In the genomic region with DNA sequence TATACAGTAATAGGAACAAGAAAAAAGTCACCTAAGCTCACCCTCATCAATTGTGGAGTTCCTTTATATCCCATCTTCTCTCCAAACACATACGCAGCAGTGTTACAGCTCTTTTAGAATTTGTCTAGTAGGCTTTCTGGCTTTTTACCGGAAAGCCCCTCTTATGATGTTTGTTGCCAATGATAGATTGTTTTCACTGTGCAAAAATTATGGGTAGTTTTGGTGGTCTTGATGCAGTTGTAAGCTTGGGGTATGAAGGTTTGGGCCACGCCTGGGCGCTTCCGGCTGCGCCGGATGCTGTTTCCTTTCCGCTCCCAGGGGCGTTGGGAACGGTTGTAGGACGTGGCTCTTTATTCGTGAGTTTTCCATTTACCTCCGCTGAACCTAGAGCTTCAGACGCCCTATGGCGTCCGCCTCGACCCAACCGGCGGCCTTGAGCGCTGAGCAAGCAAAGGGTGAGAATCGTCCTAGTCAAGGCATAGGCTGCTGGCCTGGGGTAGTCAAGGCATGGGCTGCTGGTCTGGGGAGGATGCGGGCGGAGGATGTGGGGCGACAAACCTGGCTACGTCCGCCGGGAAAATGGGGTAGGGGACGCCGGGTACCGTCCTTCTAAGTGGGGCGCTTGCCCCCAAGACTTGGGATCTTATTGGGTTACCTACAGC, we compare ENCODE assay signal across 8 cellular contexts. TPM values are rescaled to one million over a fixed set of nuclear protein-coding genes. Genes with fewer than 3 reads are reported as not detected.
DNase-seq lines count a peak whose midpoint lies in the region; ATAC-seq, FAIRE-seq and TF ChIP-seq lines count a peak whose summit lies in the region.

A gene with protein sequence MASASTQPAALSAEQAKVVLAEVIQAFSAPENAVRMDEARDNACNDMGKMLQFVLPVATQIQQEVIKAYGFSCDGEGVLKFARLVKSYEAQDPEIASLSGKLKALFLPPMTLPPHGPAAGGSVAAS (plus strand): TSS at position 304 of the 662 bp plus-strand sequence. CDS start 100 bp downstream, at position 404.
RNU7-1 (plus strand) TSS at position 98 of the 662 bp plus-strand sequence.

- FAIRE-seq in GM12891 (lab: Jason Lieb, UNC) = no peak

- peak; percentile 34 for ATAC-seq in HG02678 (IDR thresholded peaks at IDR 0.05; ENCODE audit: unreplicated experiment)

- H3K4me2 ChIP-seq in SK-N-SH = peak within 1 kb of the TSS; percentile 87

- H3K27ac ChIP-seq in SK-N-SH (ENCODE audit: low read depth in 2 of 2, low read length in 1 of 2) = peak within 1 kb of the TSS; percentile 89 to 98
- H3K27ac ChIP-seq in adrenal gland = peak within 1 kb of the TSS; percentile 95 to 97 (median 95)
- H3K27ac ChIP-seq in cardiac muscle cell = peak within 1 kb of the TSS; percentile 98

- peaks cover 54% of the 10 kb centered on the region for H3F3A ChIP-seq in SK-N-SH (replicated peaks; ENCODE audit: insufficient read depth)

- CTCF ChIA-PET in SK-N-SH (lab: Yijun Ruan, JAX) = interaction anchor here (0.6 to 6.5 kb wide), 43 partner anchors 9 to 268 kb away, joined by 3 to 114 read pairs (median 5); partner anchors contain the start of genes ATN1, C1RL, COPS7A and ENO2

- intact Hi-C loops in adrenal gland (cut with DNase I) = no loop called here
- intact Hi-C loops in posterior vena cava (cut with DNase I) = no loop called here

- H3K36me3 ChIP-seq in SK-N-SH (replicated peaks in 1 of 2; ENCODE audit: control insufficient read depth in 1 of 2, insufficient read depth in 2 of 2, low read length in 1 of 2) = peaks cover 22 to 24% of the 10 kb centered on the region in 2 experiments
- no peaks in the 10 kb centered on the region for H3K36me3 ChIP-seq in adrenal gland (replicated peaks in 1 of 2)
- H3K36me3 ChIP-seq in cardiac muscle cell = no peaks in the 10 kb centered on the region

- POLR2A ChIA-PET in SK-N-SH (lab: Yijun Ruan, JAX) = interaction anchor here (0.6 to 4.6 kb wide), 32 partner anchors 8 to 1840 kb away, joined by 3 to 82 read pairs (median 5); partner anchors contain the start of genes ATN1, C1R, C1RL and CDCA3

- DNase-seq in GM12891 (ENCODE audit: insufficient read length, low spot score) (peak; percentile 65), NCI-H1105 treated with DMSO at 0.1 percent for 48 hours (lab: John Stamatoyannopoulos, UW) (peak; percentile 95), SK-N-SH (peak; percentile 86), adrenal gland (peak; percentile 59 to 94 (median 83)), cardiac muscle cell (ENCODE audit: low read depth in 1 of 2, low spot score in 1 of 2) (peak; percentile 86 to 88), posterior vena cava (ENCODE audit: low spot score) (peak; percentile 94), HPDE6-E6E7 (ENCODE audit: extremely low spot score) (no peak)

- peaks cover 17% of the 10 kb centered on the region for H3K79me2 ChIP-seq in SK-N-SH (ENCODE audit: insufficient read depth)

- H3K4me1 ChIP-seq in SK-N-SH (ENCODE audit: control insufficient read depth in 1 of 2, insufficient read depth in 2 of 2, low read depth in 1 of 2, low read length in 1 of 2) = peaks cover 6 to 14% of the 10 kb centered on the region in 2 experiments; a peak in 3 of 4 replicates
- H3K4me1 ChIP-seq in adrenal gland (replicated peaks in 1 of 2) = peaks cover 20 to 54% of the 10 kb centered on the region in 2 donors
- peaks cover under 1% of the 10 kb centered on the region for H3K4me1 ChIP-seq in cardiac muscle cell (ENCODE audit: low read depth)

- H4K20me1 ChIP-seq in SK-N-SH (ENCODE audit: insufficient read depth) = no peaks in the 10 kb centered on the region

- H3K27me3 ChIP-seq in SK-N-SH (ENCODE audit: insufficient read depth) = no peaks in the 10 kb centered on the region
- H3K27me3 ChIP-seq in adrenal gland = no peaks in the 10 kb centered on the region
- H3K27me3 ChIP-seq in cardiac muscle cell = no peaks in the 10 kb centered on the region

- TF ChIP-seq EP300 in SK-N-SH (IDR thresholded peaks at IDR 0.05; ENCODE audit: borderline replicate concordance in 1 of 2, low read depth in 1 of 2, low read length in 1 of 2) = peak; percentile 58 to 68; a peak in 2 of 4 replicates

- 4% methylated on average over 15 of the region's 31 CpGs for WGBS in SK-N-SH (ENCODE audit: low lambda C conversion rate)
- 0 to 1% (median 0%) methylated on average over 9 to 31 of the region's 31 CpGs for WGBS in adrenal gland, 4 donors

- TF ChIP-seq CTCF in SK-N-SH (IDR thresholded peaks at IDR 0.05) (no peak), adrenal gland (IDR thresholded peaks at IDR 0.05) (no peak), cardiac muscle cell (IDR thresholded peaks at IDR 0.05; ENCODE audit: low read depth, low read length) (no peak)

- H2AFZ ChIP-seq in SK-N-SH (ENCODE audit: low read depth) = no peak within 1 kb of the TSS

- peak; percentile 98 for TF ChIP-seq POLR2A in GM12891 (IDR thresholded peaks at IDR 0.05; ENCODE audit: low read depth, low read length)
- TF ChIP-seq POLR2A in adrenal gland (IDR thresholded peaks at IDR 0.05) = peak; percentile 93 to 98

- no peaks in the 10 kb centered on the region for H3K9me2 ChIP-seq in SK-N-SH

- H3K9ac ChIP-seq in SK-N-SH = peak within 1 kb of the TSS; percentile 72

- H3K9me3 ChIP-seq in SK-N-SH (no peaks in the 10 kb centered on the region), adrenal gland (replicated peaks in 1 of 3) (no peaks in the 10 kb centered on the region), cardiac muscle cell (ENCODE audit: low read depth) (no peaks in the 10 kb centered on the region)

- H3K4me3 ChIP-seq in SK-N-SH (ENCODE audit: low read depth in 2 of 2, low read length in 1 of 2) (peak within 1 kb of the TSS; percentile 67 to 72), adrenal gland (peak within 1 kb of the TSS; percentile 43 to 68 (median 58)), cardiac muscle cell (peak within 1 kb of the TSS; percentile 47)

- TF ChIP-seq RAD21 in SK-N-SH (IDR thresholded peaks at IDR 0.05; ENCODE audit: low read length) = no peak

TF ChIP-seq in GM12891, 5 proteins besides CTCF, POLR2A, EP300 and RAD21:
- TF ChIP-seq POLR2AphosphoS5 (IDR thresholded peaks at IDR 0.05; ENCODE audit: low read depth, low read length) = peak; percentile 99
- peak; percentile 86 for TF ChIP-seq PAX5 (IDR thresholded peaks at IDR 0.05; ENCODE audit: insufficient read depth, low read length, severe bottlenecking)
- TF ChIP-seq TAF1 (IDR thresholded peaks at IDR 0.05; ENCODE audit: low read depth, low read length) = peak; percentile 47; the same call in 1 of the 2 replicates
- TF ChIP-seq SPI1 (IDR thresholded peaks at IDR 0.05; ENCODE audit: low read depth, low read length) = no peak
- TF ChIP-seq POU2F2 (IDR thresholded peaks at IDR 0.05; ENCODE audit: low read depth, low read length) = peak; percentile 98

TF ChIP-seq in SK-N-SH, 30 proteins besides CTCF, POLR2A, EP300 and RAD21 (continues in another document):
- peak; percentile 76 for TF ChIP-seq GABPA (IDR thresholded peaks at IDR 0.05; ENCODE audit: low read depth)
- TF ChIP-seq POLR2AphosphoS5 (IDR thresholded peaks at IDR 0.05; ENCODE audit: low read depth, low read length) = peak; percentile 100
- TF ChIP-seq, protein P1, sequence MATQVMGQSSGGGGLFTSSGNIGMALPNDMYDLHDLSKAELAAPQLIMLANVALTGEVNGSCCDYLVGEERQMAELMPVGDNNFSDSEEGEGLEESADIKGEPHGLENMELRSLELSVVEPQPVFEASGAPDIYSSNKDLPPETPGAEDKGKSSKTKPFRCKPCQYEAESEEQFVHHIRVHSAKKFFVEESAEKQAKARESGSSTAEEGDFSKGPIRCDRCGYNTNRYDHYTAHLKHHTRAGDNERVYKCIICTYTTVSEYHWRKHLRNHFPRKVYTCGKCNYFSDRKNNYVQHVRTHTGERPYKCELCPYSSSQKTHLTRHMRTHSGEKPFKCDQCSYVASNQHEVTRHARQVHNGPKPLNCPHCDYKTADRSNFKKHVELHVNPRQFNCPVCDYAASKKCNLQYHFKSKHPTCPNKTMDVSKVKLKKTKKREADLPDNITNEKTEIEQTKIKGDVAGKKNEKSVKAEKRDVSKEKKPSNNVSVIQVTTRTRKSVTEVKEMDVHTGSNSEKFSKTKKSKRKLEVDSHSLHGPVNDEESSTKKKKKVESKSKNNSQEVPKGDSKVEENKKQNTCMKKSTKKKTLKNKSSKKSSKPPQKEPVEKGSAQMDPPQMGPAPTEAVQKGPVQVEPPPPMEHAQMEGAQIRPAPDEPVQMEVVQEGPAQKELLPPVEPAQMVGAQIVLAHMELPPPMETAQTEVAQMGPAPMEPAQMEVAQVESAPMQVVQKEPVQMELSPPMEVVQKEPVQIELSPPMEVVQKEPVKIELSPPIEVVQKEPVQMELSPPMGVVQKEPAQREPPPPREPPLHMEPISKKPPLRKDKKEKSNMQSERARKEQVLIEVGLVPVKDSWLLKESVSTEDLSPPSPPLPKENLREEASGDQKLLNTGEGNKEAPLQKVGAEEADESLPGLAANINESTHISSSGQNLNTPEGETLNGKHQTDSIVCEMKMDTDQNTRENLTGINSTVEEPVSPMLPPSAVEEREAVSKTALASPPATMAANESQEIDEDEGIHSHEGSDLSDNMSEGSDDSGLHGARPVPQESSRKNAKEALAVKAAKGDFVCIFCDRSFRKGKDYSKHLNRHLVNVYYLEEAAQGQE (IDR thresholded peaks at IDR 0.05; ENCODE audit: low read depth, low read length) = peak; percentile 73
- peak; percentile 39; the same call in 1 of the 2 replicates for TF ChIP-seq TAF1 (IDR thresholded peaks at IDR 0.05; ENCODE audit: borderline replicate concordance, low read depth, low read length)
- TF ChIP-seq ELF1 (IDR thresholded peaks at IDR 0.05) = peak; percentile 32; the same call in 1 of the 2 replicates
- TF ChIP-seq YY1 (IDR thresholded peaks at IDR 0.05; ENCODE audit: low read depth) = no peak
- peak; percentile 64 for TF ChIP-seq RCOR1 (IDR thresholded peaks at IDR 0.05; ENCODE audit: low read length)

RNA-seq across cellular contexts. Expression of the first gene that starts in this region (rescaled TPM):
- polyA plus RNA-seq in GM12891 (2012; ENCODE audit: low read depth, missing spikeins) = 367 TPM
- 560 and 659 TPM in 2 replicates for polyA plus RNA-seq in SK-N-SH (2012; rRNA removed)
- 378 and 573 TPM in 2 replicates for polyA plus RNA-seq in SK-N-SH (2012; cell fraction: cytosol; rRNA removed)
- polyA plus RNA-seq in SK-N-SH (2012; cell fraction: nucleus; rRNA removed) = 265 and 491 TPM in 2 replicates
- 100 to 1,000 TPM; 152 to 505 (median 289) TPM for total RNA-seq in adrenal gland
- 100 to 1,000 TPM in 2 of 3 donors, 10 to 100 TPM in 1; 58.4 to 335 (median 271) TPM for polyA plus RNA-seq in adrenal gland
- 260 and 307 TPM in 2 replicates for total RNA-seq in cardiac muscle cell
- polyA plus RNA-seq in cardiac muscle cell = 154 and 208 TPM in 2 replicates
- 100 to 1,000 TPM; 189 to 206 TPM for total RNA-seq in posterior vena cava

RNA-seq across cellular contexts. Expression of gene RNU7-1, which starts in this region (rescaled TPM):
- not detected for polyA plus RNA-seq in GM12891 (2012; ENCODE audit: low read depth, missing spikeins)
- not detected in 2 replicates for polyA plus RNA-seq in SK-N-SH (2012; rRNA removed)
- not detected in 2 replicates for polyA plus RNA-seq in SK-N-SH (2012; cell fraction: cytosol; rRNA removed)
- polyA plus RNA-seq in SK-N-SH (2012; cell fraction: nucleus; rRNA removed) = not detected in 2 replicates
- total RNA-seq in adrenal gland = not detected
- not detected for polyA plus RNA-seq in adrenal gland
- total RNA-seq in cardiac muscle cell = not detected in 2 replicates
- polyA plus RNA-seq in cardiac muscle cell = not detected in 2 replicates
- not detected for total RNA-seq in posterior vena cava
